Comparison of ENCODE assay signal across 8 cellular contexts in genomic region chr12:6753772-6754356, GRCh38. TPM values are rescaled to one million over a fixed set of nuclear protein-coding genes. Genes with fewer than 3 reads are reported as not detected.
DNase-seq lines count a peak whose midpoint lies in the region; ATAC-seq, FAIRE-seq and TF ChIP-seq lines count a peak whose summit lies in the region.

No MANE protein-coding gene starts in this region.

- FAIRE-seq in kidney (lab: Jason Lieb, UNC), result no peak

- H3K4me1 ChIP-seq in kidney (ENCODE audit: control insufficient read depth in 1 of 2, insufficient read depth in 1 of 2, low read depth in 1 of 2, low read length in 2 of 2) (peaks cover 12 to 16% of the 10 kb centered on the region in 2 donors), stomach smooth muscle (ENCODE audit: control insufficient read depth, insufficient read depth, low read length) (peaks cover 25% of the 10 kb centered on the region), aorta (ENCODE audit: control insufficient read depth in 1 of 2, insufficient read depth in 2 of 2, low read length in 2 of 2) (no peaks in the 10 kb centered on the region)

- H3K27me3 Mint-ChIP-seq in T-helper 2 cell treated with Interferon-gamma antibody and Interleukin-4, amounts not matched to agents 5 μg/mL and 100 μg/mL, for 36 hours (ENCODE audit: low read depth), result peaks cover 2% of the 10 kb centered on the region
- H3K27me3 Mint-ChIP-seq in activated T-helper 1 cell treated with anti-CD3 and anti-CD28 coated beads, Interleukin-12 subunit alpha, Interleukin-12 subunit beta, Interleukin-2, Interleukin-4 antibody, amounts not matched to agents 30 ng/mL and 10 ng/mL and 1 ng/mL, durations not matched to agents 14 hours and 24 hours and 36 hours (ENCODE audit: insufficient read depth), result no peaks in the 10 kb centered on the region

- H3K4me3 Mint-ChIP-seq in T-helper 2 cell treated with Interferon-gamma antibody and Interleukin-4, amounts not matched to agents 5 μg/mL and 100 μg/mL, for 36 hours, result peak overlapping the region; percentile 94
- peak overlapping the region; percentile 94 for H3K4me3 Mint-ChIP-seq in activated T-helper 1 cell treated with anti-CD3 and anti-CD28 coated beads, Interleukin-12 subunit alpha, Interleukin-12 subunit beta, Interleukin-2, Interleukin-4 antibody, amounts not matched to agents 30 ng/mL and 10 ng/mL and 1 ng/mL, durations not matched to agents 14 hours and 24 hours and 36 hours

- H3K9me3 Mint-ChIP-seq in T-helper 2 cell treated with Interferon-gamma antibody and Interleukin-4, amounts not matched to agents 5 μg/mL and 100 μg/mL, for 36 hours, result no peaks in the 10 kb centered on the region
- H3K9me3 Mint-ChIP-seq in activated T-helper 1 cell treated with anti-CD3 and anti-CD28 coated beads, Interleukin-12 subunit alpha, Interleukin-12 subunit beta, Interleukin-2, Interleukin-4 antibody, amounts not matched to agents 30 ng/mL and 10 ng/mL and 1 ng/mL, durations not matched to agents 14 hours and 24 hours and 36 hours, result no peaks in the 10 kb centered on the region

- peak; percentile 91 for TF ChIP-seq CTCF in kidney (IDR thresholded peaks at IDR 0.05; ENCODE audit: borderline replicate concordance, extremely low read depth, insufficient read depth)

- peaks cover 36% of the 10 kb centered on the region for H3K4me1 Mint-ChIP-seq in T-helper 2 cell treated with Interferon-gamma antibody and Interleukin-4, amounts not matched to agents 5 μg/mL and 100 μg/mL, for 36 hours (ENCODE audit: low read depth)
- peaks cover 38% of the 10 kb centered on the region for H3K4me1 Mint-ChIP-seq in activated T-helper 1 cell treated with anti-CD3 and anti-CD28 coated beads, Interleukin-12 subunit alpha, Interleukin-12 subunit beta, Interleukin-2, Interleukin-4 antibody, amounts not matched to agents 30 ng/mL and 10 ng/mL and 1 ng/mL, durations not matched to agents 14 hours and 24 hours and 36 hours (ENCODE audit: low read depth)

- 0% methylated on average over 3 to 7 of the region's 7 CpGs for WGBS in aorta, 2 donors

- H3K9ac ChIP-seq in kidney (ENCODE audit: low read length in 2 of 2) (peak overlapping the region; percentile 74 to 99), stomach smooth muscle (ENCODE audit: low read length in 2 of 2) (peak overlapping the region; percentile 39 to 42)

- peaks cover 24% of the 10 kb centered on the region for H3K36me3 Mint-ChIP-seq in T-helper 2 cell treated with Interferon-gamma antibody and Interleukin-4, amounts not matched to agents 5 μg/mL and 100 μg/mL, for 36 hours (ENCODE audit: low read depth)
- H3K36me3 Mint-ChIP-seq in activated T-helper 1 cell treated with anti-CD3 and anti-CD28 coated beads, Interleukin-12 subunit alpha, Interleukin-12 subunit beta, Interleukin-2, Interleukin-4 antibody, amounts not matched to agents 30 ng/mL and 10 ng/mL and 1 ng/mL, durations not matched to agents 14 hours and 24 hours and 36 hours (ENCODE audit: low read depth), result peaks cover 26% of the 10 kb centered on the region

- no peaks in the 10 kb centered on the region for H3K9me3 ChIP-seq in kidney (ENCODE audit: control insufficient read depth in 1 of 2, low read length in 2 of 2)
- H3K9me3 ChIP-seq in stomach smooth muscle (ENCODE audit: control insufficient read depth in 2 of 2, low read length in 2 of 2), result no peaks in the 10 kb centered on the region
- H3K9me3 ChIP-seq in aorta (ENCODE audit: control insufficient read depth, low read length), result no peaks in the 10 kb centered on the region

- H3K27me3 ChIP-seq in stomach smooth muscle (ENCODE audit: control insufficient read depth in 1 of 2, insufficient read depth in 2 of 2, low read length in 2 of 2) (no peaks in the 10 kb centered on the region), aorta (ENCODE audit: control insufficient read depth in 1 of 2, insufficient read depth in 2 of 2, low read length in 1 of 2) (no peaks in the 10 kb centered on the region)

- DNase-seq in T-helper 2 cell treated with Interferon-gamma antibody and Interleukin-4, amounts not matched to agents 5 μg/mL and 100 μg/mL, for 36 hours (ENCODE audit: low spot score), result no peak
- DNase-seq in T-helper 2 cell (no peak), kidney (peak; percentile 55), NCI-H1694 treated with DMSO at 0.1 percent for 48 hours (lab: John Stamatoyannopoulos, UW) (no peak), aorta (no peak)
- no peak for DNase-seq in activated T-helper 1 cell treated with anti-CD3 and anti-CD28 coated beads, Interleukin-12 subunit alpha, Interleukin-12 subunit beta, Interleukin-2, Interleukin-4 antibody, amounts not matched to agents 30 ng/mL and 10 ng/mL and 1 ng/mL, durations not matched to agents 14 hours and 24 hours and 36 hours (ENCODE audit: low spot score)

- intact Hi-C loops in activated T-helper 1 cell treated with anti-CD3 and anti-CD28 coated beads, Interleukin-12 subunit alpha, Interleukin-12 subunit beta, Interleukin-2, Interleukin-4 antibody, amounts not matched to agents 30 ng/mL and 10 ng/mL and 1 ng/mL, durations not matched to agents 14 hours and 24 hours and 36 hours (cut with micrococcal nuclease), result loop anchor here (1.0 kb wide), 12 partner anchors 10 to 260 kb away; partner anchors contain the start of genes CD4, CHD4, COPS7A and IFFO1
- intact Hi-C loops in kidney (cut with DNase I), result loop anchor here (10.0 kb wide), 1 partner anchor 71 kb away; the partner anchor contains the start of genes GPR162 and P3H3
- intact Hi-C loops in aorta (cut with DNase I), result loop anchor here (1.0 to 5.0 kb wide), 4 partner anchors 12 to 73 kb away; partner anchors contain the start of genes P3H3 (in 2 of the 2) and PTMS (in 1 of the 2)

- peaks cover 23 to 32% of the 10 kb centered on the region in 2 donors for H3K36me3 ChIP-seq in kidney (ENCODE audit: control insufficient read depth in 1 of 2, insufficient read depth in 2 of 2, low read length in 2 of 2)
- peaks cover 22 to 25% of the 10 kb centered on the region in 2 donors for H3K36me3 ChIP-seq in stomach smooth muscle (ENCODE audit: control insufficient read depth in 2 of 2, insufficient read depth in 2 of 2, low read length in 2 of 2)
- peaks cover 0 to 7% of the 10 kb centered on the region in 2 donors for H3K36me3 ChIP-seq in aorta (ENCODE audit: control insufficient read depth in 1 of 2, insufficient read depth in 2 of 2, low read length in 1 of 2)

- no peak for ATAC-seq in aorta (ENCODE audit: low FRiP score)
- ATAC-seq in GM21717 (IDR thresholded peaks at IDR 0.05; ENCODE audit: unreplicated experiment), result no peak

- peak overlapping the region in 1 of 2 donors; percentile 24 for H3K4me3 ChIP-seq in kidney (ENCODE audit: low read length in 2 of 2)
- peak overlapping the region in 1 of 2 donors; percentile 91 for H3K4me3 ChIP-seq in stomach smooth muscle (ENCODE audit: low read length in 2 of 2)
- no peak overlapping the region for H3K4me3 ChIP-seq in aorta (ENCODE audit: low read length in 2 of 2)

- H3K27ac Mint-ChIP-seq in T-helper 2 cell treated with Interferon-gamma antibody and Interleukin-4, amounts not matched to agents 5 μg/mL and 100 μg/mL, for 36 hours, result peak overlapping the region; percentile 98
- peak overlapping the region; percentile 96 for H3K27ac Mint-ChIP-seq in activated T-helper 1 cell treated with anti-CD3 and anti-CD28 coated beads, Interleukin-12 subunit alpha, Interleukin-12 subunit beta, Interleukin-2, Interleukin-4 antibody, amounts not matched to agents 30 ng/mL and 10 ng/mL and 1 ng/mL, durations not matched to agents 14 hours and 24 hours and 36 hours

- peak overlapping the region; percentile 99 to 100 for H3K27ac ChIP-seq in kidney (ENCODE audit: low read depth in 2 of 2, low read length in 2 of 2)
- H3K27ac ChIP-seq in stomach smooth muscle (ENCODE audit: low read length), result peak overlapping the region; percentile 100
- peak overlapping the region in 1 of 2 donors; percentile 49 for H3K27ac ChIP-seq in aorta (ENCODE audit: low read depth in 1 of 2, low read length in 2 of 2)

RNA-seq across cellular contexts. Expression of gene MLF2, which starts 0.9 kb away (rescaled TPM):
- 159 and 161 TPM in 2 replicates for total RNA-seq in activated T-helper 1 cell treated with anti-CD3 and anti-CD28 coated beads, Interleukin-12 subunit alpha, Interleukin-12 subunit beta, Interleukin-2, Interleukin-4 antibody, amounts not matched to agents 30 ng/mL and 10 ng/mL and 1 ng/mL, durations not matched to agents 14 hours and 24 hours and 36 hours
- total RNA-seq in kidney, result 141 TPM
- 289 TPM for polyA plus RNA-seq in kidney (ENCODE audit: insufficient read depth, low read depth, low replicate concordance)
- 100 to 1,000 TPM; 110 to 144 TPM for total RNA-seq in aorta
- polyA plus RNA-seq in aorta, result 100 to 1,000 TPM; 134 to 141 TPM

RNA-seq across cellular contexts. Expression of gene PTMS, which starts 12.3 kb away (rescaled TPM):
- 247 and 262 TPM in 2 replicates for total RNA-seq in activated T-helper 1 cell treated with anti-CD3 and anti-CD28 coated beads, Interleukin-12 subunit alpha, Interleukin-12 subunit beta, Interleukin-2, Interleukin-4 antibody, amounts not matched to agents 30 ng/mL and 10 ng/mL and 1 ng/mL, durations not matched to agents 14 hours and 24 hours and 36 hours
- 269 TPM for total RNA-seq in kidney
- 590 TPM for polyA plus RNA-seq in kidney (ENCODE audit: insufficient read depth, low read depth, low replicate concordance)
- 100 to 1,000 TPM; 358 to 396 TPM for total RNA-seq in aorta
- polyA plus RNA-seq in aorta, result 100 to 1,000 TPM; 549 to 584 TPM

RNA-seq across cellular contexts. Expression of gene LAG3, which starts 18.5 kb away (rescaled TPM):
- total RNA-seq in activated T-helper 1 cell treated with anti-CD3 and anti-CD28 coated beads, Interleukin-12 subunit alpha, Interleukin-12 subunit beta, Interleukin-2, Interleukin-4 antibody, amounts not matched to agents 30 ng/mL and 10 ng/mL and 1 ng/mL, durations not matched to agents 14 hours and 24 hours and 36 hours, result 268 and 275 TPM in 2 replicates
- total RNA-seq in kidney (1.3 TPM), aorta (1 to 10 TPM; 1.2 to 1.8 TPM)
- polyA plus RNA-seq in kidney (ENCODE audit: insufficient read depth, low read depth, low replicate concordance) (not detected), aorta (1 to 10 TPM in 1 of 2 donors, under 1 TPM in 1; 0.25 to 2.4 TPM)

RNA-seq across cellular contexts. Expression of gene COPS7A, which starts 30.0 kb away (rescaled TPM):
- total RNA-seq in activated T-helper 1 cell treated with anti-CD3 and anti-CD28 coated beads, Interleukin-12 subunit alpha, Interleukin-12 subunit beta, Interleukin-2, Interleukin-4 antibody, amounts not matched to agents 30 ng/mL and 10 ng/mL and 1 ng/mL, durations not matched to agents 14 hours and 24 hours and 36 hours, result 34.6 and 36.2 TPM in 2 replicates
- total RNA-seq in kidney (71.9 TPM), aorta (10 to 100 TPM; 47.0 to 50.1 TPM)
- polyA plus RNA-seq in kidney (ENCODE audit: insufficient read depth, low read depth, low replicate concordance) (94.1 TPM), aorta (10 to 100 TPM; 43.8 to 70.5 TPM)

RNA-seq across cellular contexts. Expression of gene CD4, which starts 35.5 kb away (rescaled TPM):
- total RNA-seq in activated T-helper 1 cell treated with anti-CD3 and anti-CD28 coated beads, Interleukin-12 subunit alpha, Interleukin-12 subunit beta, Interleukin-2, Interleukin-4 antibody, amounts not matched to agents 30 ng/mL and 10 ng/mL and 1 ng/mL, durations not matched to agents 14 hours and 24 hours and 36 hours, result 311 TPM in 2 replicates
- total RNA-seq in kidney (38.1 TPM), aorta (10 to 100 TPM; 20.1 to 40.6 TPM)
- polyA plus RNA-seq in kidney (ENCODE audit: insufficient read depth, low read depth, low replicate concordance) (12.2 TPM), aorta (10 to 100 TPM in 1 of 2 donors, 1 to 10 TPM in 1; 2.1 to 14.3 TPM)

Comparison
In these comparisons a context has a peak if more than half of its experiments do, and no peak if none do; other contexts are left out.
1. RNA of gene LAG3, which starts 18.5 kb away (total RNA-seq): 268 to 275 TPM in activated T-helper 1 cell treated with anti-CD3 and anti-CD28 coated beads, Interleukin-12 subunit alpha, Interleukin-12 subunit beta, Interleukin-2, Interleukin-4 antibody, amounts not matched to agents 30 ng/mL and 10 ng/mL and 1 ng/mL, durations not matched to agents 14 hours and 24 hours and 36 hours; 1.2 to 1.8 TPM in aorta and 1.3 TPM in kidney (single experiment); every median in the first group is over 10 times any median in the second.